8 cellular contexts compared by ENCODE assay signal in the genomic region with DNA sequence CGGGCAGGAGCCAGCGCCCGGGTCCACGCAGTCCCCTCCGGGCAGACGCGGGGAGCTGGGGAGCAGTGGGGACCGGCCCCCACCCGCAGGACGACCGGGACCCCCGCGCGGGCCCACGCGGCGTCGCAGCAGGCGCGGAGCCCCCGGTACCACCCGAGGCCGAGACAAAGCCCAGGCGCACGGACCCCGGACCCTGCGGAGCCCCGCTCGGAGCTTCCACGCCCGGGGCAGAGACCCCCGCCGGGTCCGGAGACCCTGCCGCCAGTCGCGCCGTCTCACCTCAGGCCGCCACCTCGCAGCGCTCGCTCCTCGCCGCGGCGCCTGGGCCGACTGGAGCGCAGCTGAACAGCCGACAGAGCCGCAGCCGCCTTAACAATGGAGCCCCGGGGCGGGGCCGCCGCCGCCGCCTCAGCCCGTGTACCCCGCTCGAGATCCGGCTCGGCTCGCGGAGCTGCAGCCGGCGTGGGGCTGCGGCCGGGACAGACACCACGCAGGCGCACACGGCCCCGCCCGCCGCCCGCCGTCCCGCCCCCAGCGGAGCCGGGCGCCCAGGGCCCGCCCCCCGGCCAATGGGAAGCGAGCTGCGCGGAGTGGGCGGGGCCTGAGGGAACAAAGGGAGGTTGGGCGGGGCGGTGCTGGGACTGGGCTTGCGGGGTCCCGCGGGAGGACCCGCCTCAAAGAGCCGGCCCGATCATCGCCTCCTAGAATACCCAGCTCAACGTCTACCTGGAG. TPM values are rescaled to one million over a fixed set of nuclear protein-coding genes. Genes with fewer than 3 reads are reported as not detected.
DNase-seq lines count a peak whose midpoint lies in the region; ATAC-seq and TF ChIP-seq lines count a peak whose summit lies in the region.

A gene with protein sequence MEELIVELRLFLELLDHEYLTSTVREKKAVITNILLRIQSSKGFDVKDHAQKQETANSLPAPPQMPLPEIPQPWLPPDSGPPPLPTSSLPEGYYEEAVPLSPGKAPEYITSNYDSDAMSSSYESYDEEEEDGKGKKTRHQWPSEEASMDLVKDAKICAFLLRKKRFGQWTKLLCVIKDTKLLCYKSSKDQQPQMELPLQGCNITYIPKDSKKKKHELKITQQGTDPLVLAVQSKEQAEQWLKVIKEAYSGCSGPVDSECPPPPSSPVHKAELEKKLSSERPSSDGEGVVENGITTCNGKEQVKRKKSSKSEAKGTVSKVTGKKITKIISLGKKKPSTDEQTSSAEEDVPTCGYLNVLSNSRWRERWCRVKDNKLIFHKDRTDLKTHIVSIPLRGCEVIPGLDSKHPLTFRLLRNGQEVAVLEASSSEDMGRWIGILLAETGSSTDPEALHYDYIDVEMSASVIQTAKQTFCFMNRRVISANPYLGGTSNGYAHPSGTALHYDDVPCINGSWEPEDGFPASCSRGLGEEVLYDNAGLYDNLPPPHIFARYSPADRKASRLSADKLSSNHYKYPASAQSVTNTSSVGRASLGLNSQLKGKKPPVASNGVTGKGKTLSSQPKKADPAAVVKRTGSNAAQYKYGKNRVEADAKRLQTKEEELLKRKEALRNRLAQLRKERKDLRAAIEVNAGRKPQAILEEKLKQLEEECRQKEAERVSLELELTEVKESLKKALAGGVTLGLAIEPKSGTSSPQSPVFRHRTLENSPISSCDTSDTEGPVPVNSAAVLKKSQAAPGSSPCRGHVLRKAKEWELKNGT (minus strand): TSS at position 485 of the 732 bp plus-strand sequence. CDS start 67,783 bp downstream, outside the sequence.

- peaks cover 3% of the 10 kb centered on the region for H3K4me1 ChIP-seq in smooth muscle cell (ENCODE audit: low read depth)

- H2AFZ ChIP-seq in smooth muscle cell (ENCODE audit: low read depth) = peak within 1 kb of the TSS; percentile 95

- H3K36me3 ChIP-seq in smooth muscle cell (ENCODE audit: low read depth) = no peaks in the 10 kb centered on the region

- no peaks in the 10 kb centered on the region for H3K27me3 ChIP-seq in smooth muscle cell (ENCODE audit: low read depth)

- peaks cover 50% of the 10 kb centered on the region for H3K79me2 ChIP-seq in smooth muscle cell (ENCODE audit: low read depth)

- no peak for DNase-seq in GM12864 (ENCODE audit: low read depth)
- peak; percentile 46 for DNase-seq in NCI-H2107 (lab: John Stamatoyannopoulos, UW)
- peak; percentile 84 for DNase-seq in activated CD4-positive, alpha-beta T cell treated with anti-CD3 and anti-CD28 coated beads for 1 hour
- DNase-seq in central memory CD4-positive, alpha-beta T cell = peak; percentile 91
- peak; percentile 84 for DNase-seq in iris pigment epithelial cell (ENCODE audit: low read depth)
- DNase-seq in smooth muscle cell (lab: John Stamatoyannopoulos, UW; ENCODE audit: unreplicated experiment) = peak; percentile 53
- DNase-seq in NK-92 treated with Interleukin-12 subunit alpha and Interleukin-12 subunit beta, amount 100 ng/mL, for 24 hours (lab: John Stamatoyannopoulos, UW) = no peak

- peaks cover 10% of the 10 kb centered on the region for H3F3A ChIP-seq in smooth muscle cell (ENCODE audit: low read depth)

- TF ChIP-seq CTCF in GM12864 (IDR thresholded peaks at IDR 0.05; ENCODE audit: low read depth, low read length, missing control alignments) (no peak), smooth muscle cell (IDR thresholded peaks at IDR 0.05; ENCODE audit: borderline replicate concordance, insufficient read depth, poor library complexity, severe bottlenecking) (no peak)

- ATAC-seq in HG02759 (IDR thresholded peaks at IDR 0.05; ENCODE audit: unreplicated experiment) = peak; percentile 93

- no peaks in the 10 kb centered on the region for H3K9me3 ChIP-seq in smooth muscle cell (replicated peaks; ENCODE audit: low read depth)

- peak within 1 kb of the TSS; percentile 98 for H3K4me2 ChIP-seq in smooth muscle cell

- H4K20me1 ChIP-seq in smooth muscle cell (ENCODE audit: low read depth) = peaks cover 44% of the 10 kb centered on the region

- H3K27ac ChIP-seq in smooth muscle cell (ENCODE audit: low read depth) = peak within 1 kb of the TSS; percentile 42

- H3K4me3 ChIP-seq in GM12864 (ENCODE audit: low read depth, low read length) = peak within 1 kb of the TSS; percentile 53
- H3K4me3 ChIP-seq in smooth muscle cell = peak within 1 kb of the TSS; percentile 95

- H3K9ac ChIP-seq in smooth muscle cell (ENCODE audit: low read depth) = peak within 1 kb of the TSS; percentile 84

- WGBS in smooth muscle cell (ENCODE audit: low lambda C conversion rate) = 2% methylated on average over 52 of the region's 96 CpGs

RNA-seq across cellular contexts. Expression of the gene that starts here (rescaled TPM):
- 17.9 and 24.8 TPM in 2 replicates for total RNA-seq in smooth muscle cell
- polyA plus RNA-seq in smooth muscle cell = 12.6 and 15.8 TPM in 2 replicates

Comparison
In these comparisons a context has a peak if more than half of its experiments do, and no peak if none do; other contexts are left out.
1. DNase-seq: peak in NCI-H2107 (single experiment), activated CD4-positive, alpha-beta T cell treated with anti-CD3 and anti-CD28 coated beads for 1 hour (single experiment), central memory CD4-positive, alpha-beta T cell (single experiment), iris pigment epithelial cell (single experiment) and smooth muscle cell (single experiment); none in GM12864 (single experiment) and NK-92 treated with Interleukin-12 subunit alpha and Interleukin-12 subunit beta, amount 100 ng/mL, for 24 hours (single experiment).